1 cellular context compared by ENCODE assay signal in the genomic region with DNA sequence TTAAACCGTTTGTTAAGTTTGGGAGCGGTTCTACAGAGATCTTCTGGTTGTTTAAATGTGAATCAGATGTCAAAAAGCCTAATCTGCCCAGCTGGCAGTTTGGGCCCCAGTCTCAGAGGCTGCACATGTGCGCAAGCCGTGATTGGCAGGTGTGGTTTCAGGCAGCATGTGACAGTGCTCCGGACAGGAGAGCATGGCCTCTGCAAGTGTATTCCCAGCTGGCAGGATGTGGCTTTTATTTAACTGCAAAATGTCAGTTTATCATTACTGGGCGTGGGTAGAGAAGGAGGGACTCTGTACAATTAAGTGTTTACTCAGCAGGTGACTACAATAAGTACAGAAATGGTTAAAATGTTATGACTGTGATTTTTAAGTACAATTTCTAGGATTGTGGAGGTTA.
TF ChIP-seq lines count a peak whose summit lies in the region.

No MANE protein-coding gene starts in this region.

TF ChIP-seq in K562, 482 proteins besides CTCF, POLR2A, EP300 and RAD21 (continued from another document):
- TF ChIP-seq ZNF134 (CRISPR knock-in tag; conservative IDR thresholded peaks at IDR 0.05), result no peak
- TF ChIP-seq NELFE (IDR thresholded peaks at IDR 0.05; ENCODE audit: insufficient read depth, insufficient read length), result no peak
- no peak for TF ChIP-seq ZNF444 (CRISPR knock-in tag; IDR thresholded peaks at IDR 0.05)
- TF ChIP-seq PHTF2 (CRISPR knock-in tag; IDR thresholded peaks at IDR 0.05), result no peak
- TF ChIP-seq, protein P1, sequence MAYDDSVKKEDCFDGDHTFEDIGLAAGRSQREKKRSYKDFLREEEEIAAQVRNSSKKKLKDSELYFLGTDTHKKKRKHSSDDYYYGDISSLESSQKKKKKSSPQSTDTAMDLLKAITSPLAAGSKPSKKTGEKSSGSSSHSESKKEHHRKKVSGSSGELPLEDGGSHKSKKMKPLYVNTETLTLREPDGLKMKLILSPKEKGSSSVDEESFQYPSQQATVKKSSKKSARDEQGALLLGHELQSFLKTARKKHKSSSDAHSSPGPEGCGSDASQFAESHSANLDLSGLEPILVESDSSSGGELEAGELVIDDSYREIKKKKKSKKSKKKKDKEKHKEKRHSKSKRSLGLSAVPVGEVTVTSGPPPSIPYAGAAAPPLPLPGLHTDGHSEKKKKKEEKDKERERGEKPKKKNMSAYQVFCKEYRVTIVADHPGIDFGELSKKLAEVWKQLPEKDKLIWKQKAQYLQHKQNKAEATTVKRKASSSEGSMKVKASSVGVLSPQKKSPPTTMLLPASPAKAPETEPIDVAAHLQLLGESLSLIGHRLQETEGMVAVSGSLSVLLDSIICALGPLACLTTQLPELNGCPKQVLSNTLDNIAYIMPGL (CRISPR knock-in tag; IDR thresholded peaks at IDR 0.05), result no peak
- TF ChIP-seq ZNF445 (CRISPR knock-in tag; IDR thresholded peaks at IDR 0.05; ENCODE audit: low read depth), result no peak
- TF ChIP-seq HNRNPUL1 (IDR thresholded peaks at IDR 0.05; ENCODE audit: low read length), result no peak
- TF ChIP-seq, protein P2, sequence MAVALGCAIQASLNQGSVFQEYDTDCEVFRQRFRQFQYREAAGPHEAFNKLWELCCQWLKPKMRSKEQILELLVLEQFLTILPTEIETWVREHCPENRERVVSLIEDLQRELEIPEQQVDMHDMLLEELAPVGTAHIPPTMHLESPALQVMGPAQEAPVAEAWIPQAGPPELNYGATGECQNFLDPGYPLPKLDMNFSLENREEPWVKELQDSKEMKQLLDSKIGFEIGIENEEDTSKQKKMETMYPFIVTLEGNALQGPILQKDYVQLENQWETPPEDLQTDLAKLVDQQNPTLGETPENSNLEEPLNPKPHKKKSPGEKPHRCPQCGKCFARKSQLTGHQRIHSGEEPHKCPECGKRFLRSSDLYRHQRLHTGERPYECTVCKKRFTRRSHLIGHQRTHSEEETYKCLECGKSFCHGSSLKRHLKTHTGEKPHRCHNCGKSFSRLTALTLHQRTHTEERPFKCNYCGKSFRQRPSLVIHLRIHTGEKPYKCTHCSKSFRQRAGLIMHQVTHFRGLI (CRISPR knock-in tag; IDR thresholded peaks at IDR 0.05), result no peak
- TF ChIP-seq BHLHE40 (IDR thresholded peaks at IDR 0.05; ENCODE audit: low read length), result peak; percentile 81
- 0 out of 2 replicates have a peak, but pooled peaks have one; percentile 13 for TF ChIP-seq DMBX1 (CRISPR knock-in tag; IDR thresholded peaks at IDR 0.05; ENCODE audit: borderline replicate concordance)
- TF ChIP-seq, protein P3, sequence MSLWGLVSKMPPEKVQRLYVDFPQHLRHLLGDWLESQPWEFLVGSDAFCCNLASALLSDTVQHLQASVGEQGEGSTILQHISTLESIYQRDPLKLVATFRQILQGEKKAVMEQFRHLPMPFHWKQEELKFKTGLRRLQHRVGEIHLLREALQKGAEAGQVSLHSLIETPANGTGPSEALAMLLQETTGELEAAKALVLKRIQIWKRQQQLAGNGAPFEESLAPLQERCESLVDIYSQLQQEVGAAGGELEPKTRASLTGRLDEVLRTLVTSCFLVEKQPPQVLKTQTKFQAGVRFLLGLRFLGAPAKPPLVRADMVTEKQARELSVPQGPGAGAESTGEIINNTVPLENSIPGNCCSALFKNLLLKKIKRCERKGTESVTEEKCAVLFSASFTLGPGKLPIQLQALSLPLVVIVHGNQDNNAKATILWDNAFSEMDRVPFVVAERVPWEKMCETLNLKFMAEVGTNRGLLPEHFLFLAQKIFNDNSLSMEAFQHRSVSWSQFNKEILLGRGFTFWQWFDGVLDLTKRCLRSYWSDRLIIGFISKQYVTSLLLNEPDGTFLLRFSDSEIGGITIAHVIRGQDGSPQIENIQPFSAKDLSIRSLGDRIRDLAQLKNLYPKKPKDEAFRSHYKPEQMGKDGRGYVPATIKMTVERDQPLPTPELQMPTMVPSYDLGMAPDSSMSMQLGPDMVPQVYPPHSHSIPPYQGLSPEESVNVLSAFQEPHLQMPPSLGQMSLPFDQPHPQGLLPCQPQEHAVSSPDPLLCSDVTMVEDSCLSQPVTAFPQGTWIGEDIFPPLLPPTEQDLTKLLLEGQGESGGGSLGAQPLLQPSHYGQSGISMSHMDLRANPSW (CRISPR knock-in tag; IDR thresholded peaks at IDR 0.05), result no peak
- TF ChIP-seq, protein P4, sequence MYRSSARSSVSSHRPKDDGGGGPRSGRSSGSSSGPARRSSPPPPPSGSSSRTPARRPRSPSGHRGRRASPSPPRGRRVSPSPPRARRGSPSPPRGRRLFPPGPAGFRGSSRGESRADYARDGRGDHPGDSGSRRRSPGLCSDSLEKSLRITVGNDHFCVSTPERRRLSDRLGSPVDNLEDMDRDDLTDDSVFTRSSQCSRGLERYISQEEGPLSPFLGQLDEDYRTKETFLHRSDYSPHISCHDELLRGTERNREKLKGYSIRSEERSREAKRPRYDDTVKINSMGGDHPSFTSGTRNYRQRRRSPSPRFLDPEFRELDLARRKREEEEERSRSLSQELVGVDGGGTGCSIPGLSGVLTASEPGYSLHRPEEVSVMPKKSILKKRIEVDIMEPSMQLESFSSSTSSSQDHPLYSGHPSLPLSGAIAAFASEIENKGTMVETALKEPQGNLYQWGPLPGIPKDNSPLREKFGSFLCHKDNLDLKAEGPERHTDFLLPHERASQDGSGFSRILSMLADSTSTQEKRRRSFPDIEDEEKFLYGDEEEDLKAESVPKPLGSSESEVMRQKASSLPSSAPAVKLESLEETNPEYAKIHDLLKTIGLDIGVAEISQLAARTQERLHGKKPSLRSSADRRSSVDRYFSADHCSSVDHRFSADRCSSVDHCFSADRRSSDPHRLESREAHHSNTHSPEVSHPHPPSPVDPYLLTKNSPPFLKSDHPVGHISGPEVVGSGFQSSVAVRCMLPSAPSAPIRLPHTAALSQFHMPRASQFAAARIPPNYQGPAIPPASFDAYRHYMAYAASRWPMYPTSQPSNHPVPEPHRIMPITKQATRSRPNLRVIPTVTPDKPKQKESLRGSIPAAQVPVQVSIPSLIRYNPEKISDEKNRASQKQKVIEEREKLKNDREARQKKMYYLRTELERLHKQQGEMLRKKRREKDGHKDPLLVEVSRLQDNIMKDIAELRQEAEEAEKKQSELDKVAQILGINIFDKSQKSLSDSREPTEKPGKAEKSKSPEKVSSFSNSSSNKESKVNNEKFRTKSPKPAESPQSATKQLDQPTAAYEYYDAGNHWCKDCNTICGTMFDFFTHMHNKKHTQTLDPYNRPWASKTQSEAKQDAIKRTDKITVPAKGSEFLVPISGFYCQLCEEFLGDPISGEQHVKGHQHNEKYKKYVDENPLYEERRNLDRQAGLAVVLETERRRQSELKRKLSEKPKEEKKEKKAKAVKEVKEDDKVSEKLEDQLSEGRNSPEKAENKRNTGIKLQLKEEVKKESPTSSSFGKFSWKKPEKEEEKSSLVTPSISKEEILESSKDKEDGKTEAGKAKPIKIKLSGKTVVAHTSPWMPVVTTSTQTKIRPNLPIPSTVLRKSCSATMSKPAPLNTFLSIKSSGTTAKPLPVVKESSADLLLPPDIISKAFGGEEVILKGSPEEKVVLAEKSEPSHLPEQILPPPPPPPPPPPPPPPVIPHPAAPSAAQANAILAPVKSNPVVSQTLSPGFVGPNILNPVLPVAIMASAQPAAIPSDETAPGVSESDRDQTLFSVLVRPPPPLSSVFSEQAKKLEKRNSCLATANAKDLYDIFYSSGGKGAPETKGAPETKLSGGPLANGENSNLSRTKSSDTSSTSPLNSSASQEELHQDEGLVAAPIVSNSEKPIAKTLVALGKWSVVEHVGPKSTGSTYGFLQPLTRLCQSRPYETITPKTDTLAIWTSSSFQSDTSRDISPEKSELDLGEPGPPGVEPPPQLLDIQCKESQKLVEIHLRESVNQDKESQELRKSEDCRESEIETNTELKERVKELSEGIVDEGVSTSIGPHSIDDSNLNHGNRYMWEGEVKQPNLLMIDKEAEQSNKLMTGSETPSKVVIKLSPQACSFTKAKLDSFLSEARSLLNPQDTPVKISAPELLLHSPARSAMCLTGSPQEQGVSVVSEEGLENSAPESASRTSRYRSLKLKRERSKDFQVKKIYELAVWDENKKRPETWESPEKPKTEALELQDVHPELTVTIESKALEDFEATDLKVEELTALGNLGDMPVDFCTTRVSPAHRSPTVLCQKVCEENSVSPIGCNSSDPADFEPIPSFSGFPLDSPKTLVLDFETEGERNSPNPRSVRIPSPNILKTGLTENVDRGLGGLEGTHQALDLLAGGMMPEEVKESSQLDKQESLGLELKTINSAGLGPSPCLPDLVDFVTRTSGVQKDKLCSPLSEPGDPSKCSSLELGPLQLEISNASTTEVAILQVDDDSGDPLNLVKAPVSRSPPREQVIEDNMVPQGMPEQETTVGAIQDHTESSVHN (IDR thresholded peaks at IDR 0.05; ENCODE audit: borderline replicate concordance in 1 of 2, low read depth in 1 of 2), result 0 out of 4 replicates have a peak, but pooled peaks of 1 of the 2 experiments have one; percentile 42
- TF ChIP-seq SMARCB1 (IDR thresholded peaks at IDR 0.05; ENCODE audit: insufficient read length, low read depth), result no peak
- no peak for TF ChIP-seq ZNF311 (CRISPR knock-in tag; IDR thresholded peaks at IDR 0.05)
- no peak for TF ChIP-seq CUX1 (CRISPR knock-in tag; IDR thresholded peaks at IDR 0.05)
- peak; percentile 20; the same call in 1 of the 2 replicates for TF ChIP-seq TEAD4 (IDR thresholded peaks at IDR 0.05; ENCODE audit: low read length)
- TF ChIP-seq TEAD4 (CRISPR knock-in tag; IDR thresholded peaks at IDR 0.05; ENCODE audit: borderline replicate concordance), result no peak
- no peak for TF ChIP-seq KAT7 (CRISPR knock-in tag; IDR thresholded peaks at IDR 0.05; ENCODE audit: borderline replicate concordance)
- no peak for TF ChIP-seq TAF7 (tag; IDR thresholded peaks at IDR 0.05)
- no peak for TF ChIP-seq SLC30A9 (CRISPR knock-in tag; IDR thresholded peaks at IDR 0.05)
- no peak for TF ChIP-seq BDP1 (IDR thresholded peaks at IDR 0.05; ENCODE audit: insufficient read depth, insufficient read length)
- TF ChIP-seq CBFA2T3 (IDR thresholded peaks at IDR 0.05), result peak; percentile 55
- 0 out of 2 replicates have a peak, but pooled peaks have one; percentile 38 for TF ChIP-seq GABPA (tag; conservative IDR thresholded peaks at IDR 0.05; ENCODE audit: low read depth)
